Comparison of ENCODE assay signal across 31 cellular contexts in genomic region chr1:208134491-208134890, GRCh38.
A peak's percentile ranks its signal among the peaks of the same experiment; 100 is the strongest.
DNase-seq lines count a peak whose midpoint lies in the region; ATAC-seq and TF ChIP-seq lines count a peak whose summit lies in the region.
"Had no signal": no experiment of that assay in that cellular context is flagged by ENCODE, and none has a peak within 500 bp of the region (broad histone marks: within the 10 kb centered on the region; RNA-seq: fewer than 3 reads in every experiment).

No MANE protein-coding gene starts in this region.

- H3K4me3 ChIP-seq in endodermal cell (ENCODE audit: low read length), result no peak overlapping the region
- H3K4me3 ChIP-seq: adrenal gland, coronary artery, esophagus muscularis mucosa, SJSA1, skin epidermis, transverse colon had no signal

- H3K36me3 ChIP-seq in endodermal cell (ENCODE audit: control insufficient read depth, insufficient read depth, low read length), result peaks cover 96% of the 10 kb centered on the region
- H3K36me3 ChIP-seq: adrenal gland, transverse colon had no signal

- H3K27ac Mint-ChIP-seq in HFFc6 (peak overlapping the region; percentile 8; the same call in 1 of the 2 replicates), endodermal cell (peak overlapping the region; percentile 5), progenitor cell of endocrine pancreas (peak overlapping the region; percentile 37)
- H3K27ac Mint-ChIP-seq: effector memory CD8-positive, alpha-beta T cell; mesothelial cell of epicardium; stimulated activated naive CD8-positive, alpha-beta T cell treated with anti-CD3 and anti-CD28 coated beads, Interleukin-15, amount 100 ng/mL, for 72 hours; T-cell had no signal

- H3K9me3 Mint-ChIP-seq in HFFc6 (no peaks in the 10 kb centered on the region), endodermal cell (no peaks in the 10 kb centered on the region), progenitor cell of endocrine pancreas (ENCODE audit: low read depth) (no peaks in the 10 kb centered on the region)
- H3K9me3 Mint-ChIP-seq: effector memory CD8-positive, alpha-beta T cell; mesothelial cell of epicardium; naive B cell; stimulated activated naive CD8-positive, alpha-beta T cell treated with anti-CD3 and anti-CD28 coated beads, Interleukin-15, amount 100 ng/mL, for 72 hours; T-cell had no signal

- TF ChIP-seq CTCF in HFFc6 (IDR thresholded peaks at IDR 0.05) (no peak), endodermal cell (conservative IDR thresholded peaks at IDR 0.05) (no peak), progenitor cell of endocrine pancreas (IDR thresholded peaks at IDR 0.05; ENCODE audit: unreplicated experiment) (no peak), GM20000 (IDR thresholded peaks at IDR 0.05; ENCODE audit: extremely low read depth, missing control alignments) (no peak)

- peaks cover 2% of the 10 kb centered on the region for H3K27me3 Mint-ChIP-seq in HFFc6 (ENCODE audit: insufficient read depth)
- no peaks in the 10 kb centered on the region for H3K27me3 Mint-ChIP-seq in endodermal cell (ENCODE audit: insufficient read depth)
- H3K27me3 Mint-ChIP-seq in progenitor cell of endocrine pancreas, result peaks cover 22% of the 10 kb centered on the region

- H3K9ac ChIP-seq in endodermal cell (ENCODE audit: extremely low read depth, low read length, poor library complexity, severe bottlenecking), result no peak overlapping the region
- H3K9ac ChIP-seq: KMS-11 had no signal

- no peaks in the 10 kb centered on the region for H3K27me3 ChIP-seq in endodermal cell (ENCODE audit: control insufficient read depth, insufficient read depth, low read length, poor library complexity, severe bottlenecking)
- H3K27me3 ChIP-seq: adrenal gland, esophagus muscularis mucosa, SJSA1, transverse colon had no signal

- H3K4me3 Mint-ChIP-seq in HFFc6 (no peak overlapping the region), endodermal cell (no peak overlapping the region), progenitor cell of endocrine pancreas (ENCODE audit: low read depth) (no peak overlapping the region)
- H3K4me3 Mint-ChIP-seq: effector memory CD8-positive, alpha-beta T cell; mesothelial cell of epicardium; naive B cell; stimulated activated naive CD8-positive, alpha-beta T cell treated with anti-CD3 and anti-CD28 coated beads, Interleukin-15, amount 100 ng/mL, for 72 hours; T-cell had no signal

- 65 to 69% methylated on average over 3 to 5 of the region's 5 CpGs for WGBS in endodermal cell (ENCODE audit: insufficient coverage in 1 of 2, insufficient read length in 1 of 2), 2 experiments

- H3K4me1 ChIP-seq in endodermal cell (ENCODE audit: control insufficient read depth, insufficient read depth, low read length), result peaks cover 30% of the 10 kb centered on the region
- H3K4me1 ChIP-seq: adrenal gland had no signal

- DNase-seq in DMS 273 (lab: John Stamatoyannopoulos, UW; ENCODE audit: unreplicated experiment), result peak; percentile 57
- no peak for DNase-seq in HFFc6
- DNase-seq in endodermal cell, result no peak
- DNase-seq in progenitor cell of endocrine pancreas (ENCODE audit: low spot score, unreplicated experiment), result no peak
- no peak for DNase-seq in glomerular visceral epithelial cell (ENCODE audit: extremely low spot score)
- no peak for DNase-seq in NCI-H510A (lab: John Stamatoyannopoulos, UW)
- no peak for DNase-seq in GM20000 (ENCODE audit: low spot score)
- DNase-seq: ACHN; activated CD4-positive, alpha-beta T cell treated with anti-CD3 and anti-CD28 coated beads, Interleukin-2, amount 50 U/mL, for 4 hours; activated naive CD4-positive, alpha-beta T cell treated with Interleukin-2 at 50 U/mL for 16 hours; adrenal gland; DMS53; effector memory CD8-positive, alpha-beta T cell; HCEC 1CT; islet precursor cell; left ventricle myocardium superior; MM.1S; naive B cell; NCI-H524 treated with DMSO at 0.1 percent for 48 hours; occipital lobe; stimulated activated CD8-positive, alpha-beta memory T cell treated with anti-CD3 and anti-CD28 coated beads, Interleukin-4, amount 100 ng/mL, for 48 hours; stimulated activated naive CD8-positive, alpha-beta T cell treated with anti-CD3 and anti-CD28 coated beads, Interleukin-15, amount 100 ng/mL, for 72 hours; T-cell; transverse colon had no signal

- H3K4me1 Mint-ChIP-seq in HFFc6 (ENCODE audit: low read depth), result peaks cover 51% of the 10 kb centered on the region
- peaks cover 56% of the 10 kb centered on the region for H3K4me1 Mint-ChIP-seq in endodermal cell
- H3K4me1 Mint-ChIP-seq in progenitor cell of endocrine pancreas (ENCODE audit: low read depth), result peaks cover 10% of the 10 kb centered on the region

- H3K36me3 Mint-ChIP-seq in HFFc6 (ENCODE audit: low read depth), result peaks cover 9% of the 10 kb centered on the region; the same call in 1 of the 2 replicates
- peaks cover 30% of the 10 kb centered on the region for H3K36me3 Mint-ChIP-seq in endodermal cell (ENCODE audit: low read depth)
- H3K36me3 Mint-ChIP-seq in progenitor cell of endocrine pancreas (ENCODE audit: insufficient read depth), result no peaks in the 10 kb centered on the region
- H3K36me3 Mint-ChIP-seq: mesothelial cell of epicardium, naive B cell, T-cell had no signal

- no peak for ATAC-seq in HG02973 (IDR thresholded peaks at IDR 0.05; ENCODE audit: unreplicated experiment)
- ATAC-seq: effector memory CD8-positive, alpha-beta T cell; stimulated activated naive CD8-positive, alpha-beta T cell treated with anti-CD3 and anti-CD28 coated beads, Interleukin-15, amount 100 ng/mL, for 72 hours; T-cell had no signal

- no peak overlapping the region for H3K27ac ChIP-seq in endodermal cell (ENCODE audit: low read depth, low read length)
- H3K27ac ChIP-seq: adrenal gland, esophagus muscularis mucosa, KMS-11, SJSA1, skin epidermis, transverse colon had no signal

- no peaks in the 10 kb centered on the region for H3K9me3 ChIP-seq in endodermal cell (ENCODE audit: control insufficient read depth, low read length)
- H3K9me3 ChIP-seq: adrenal gland, esophagus muscularis mucosa, SJSA1, transverse colon had no signal
